Comparison of ENCODE assay signal across 12 cellular contexts in the genomic region with DNA sequence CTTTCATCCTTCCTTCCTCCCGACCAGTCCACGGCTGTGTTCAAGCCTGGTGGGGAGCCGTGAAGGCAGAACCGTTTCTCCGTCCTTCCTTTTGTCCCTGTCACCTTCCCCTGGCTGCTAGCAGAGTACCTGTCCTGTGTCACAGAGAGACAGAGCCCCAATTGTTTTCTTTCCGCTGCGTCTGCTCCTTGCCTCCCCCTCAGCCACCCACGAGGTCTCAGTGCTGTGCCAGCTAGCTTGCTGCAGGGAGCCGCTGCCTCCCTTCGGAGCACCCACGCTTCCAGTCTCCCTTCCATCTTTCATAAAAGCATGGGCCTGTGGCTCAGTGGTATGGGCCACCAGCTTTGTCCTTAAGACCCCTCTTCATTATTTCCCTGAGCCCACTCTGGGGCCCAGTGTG.
DNase-seq lines count a peak whose midpoint lies in the region; ATAC-seq, FAIRE-seq and TF ChIP-seq lines count a peak whose summit lies in the region.
"Had no signal": no experiment of that assay in that cellular context is flagged by ENCODE, and none has a peak within 500 bp of the region (broad histone marks: within the 10 kb centered on the region; RNA-seq: fewer than 3 reads in every experiment).

No MANE protein-coding gene starts in this region.

- no peaks in the 10 kb centered on the region for H3K36me3 Mint-ChIP-seq in stimulated activated naive CD8-positive, alpha-beta T cell treated with anti-CD3 and anti-CD28 coated beads, Interleukin-15, Interleukin-2, amounts not matched to agents 100 ng/mL and 50 ng/mL, for 24 hours (ENCODE audit: low read depth)

- peaks cover 6 to 8% of the 10 kb centered on the region in 2 donors for H3K4me1 ChIP-seq in small intestine (ENCODE audit: control insufficient read depth in 2 of 2, insufficient read depth in 1 of 2, low read depth in 1 of 2, low read length in 1 of 2)
- peaks cover 6 to 86% (median 36%) of the 10 kb centered on the region in 3 donors for H3K4me1 ChIP-seq in gastroesophageal sphincter

- FAIRE-seq in frontal cortex (lab: Jason Lieb, UNC) (no peak), small intestine (lab: Jason Lieb, UNC) (no peak)
- FAIRE-seq: HepG2, islet of Langerhans had no signal

- TF ChIP-seq POLR2A in gastroesophageal sphincter (IDR thresholded peaks at IDR 0.05), result no peak

- TF ChIP-seq CTCF in gastroesophageal sphincter (IDR thresholded peaks at IDR 0.05), result no peak

- H3K27me3 ChIP-seq in small intestine (ENCODE audit: control insufficient read depth in 2 of 2, insufficient read depth in 2 of 2, low read length in 2 of 2) (no peaks in the 10 kb centered on the region), gastroesophageal sphincter (no peaks in the 10 kb centered on the region)

- TF ChIP-seq EP300 in gastroesophageal sphincter (IDR thresholded peaks at IDR 0.05), result no peak

- H3K27me3 Mint-ChIP-seq in stimulated activated naive CD8-positive, alpha-beta T cell treated with anti-CD3 and anti-CD28 coated beads, Interleukin-15, Interleukin-2, amounts not matched to agents 100 ng/mL and 50 ng/mL, for 24 hours, result no peaks in the 10 kb centered on the region

- H3K27ac Mint-ChIP-seq in stimulated activated naive CD8-positive, alpha-beta T cell treated with anti-CD3 and anti-CD28 coated beads, Interleukin-15, Interleukin-2, amounts not matched to agents 100 ng/mL and 50 ng/mL, for 24 hours, result peak overlapping the region; percentile 31

- H3K36me3 ChIP-seq in small intestine (ENCODE audit: control insufficient read depth in 2 of 2, insufficient read depth in 2 of 2, low read length in 2 of 2) (peaks cover 0 to 3% of the 10 kb centered on the region in 2 donors), gastroesophageal sphincter (peaks cover 0 to 8% of the 10 kb centered on the region in 2 donors)

- no peaks in the 10 kb centered on the region for H3K9me3 Mint-ChIP-seq in stimulated activated naive CD8-positive, alpha-beta T cell treated with anti-CD3 and anti-CD28 coated beads, Interleukin-15, Interleukin-2, amounts not matched to agents 100 ng/mL and 50 ng/mL, for 24 hours

- H3K27ac ChIP-seq in small intestine (ENCODE audit: low read depth in 1 of 2, low read length in 1 of 2) (no peak overlapping the region), gastroesophageal sphincter (peak overlapping the region in 1 of 4 donors; percentile 0)
- H3K27ac ChIP-seq: VCaP had no signal

- no peak overlapping the region for H3K4me3 Mint-ChIP-seq in stimulated activated naive CD8-positive, alpha-beta T cell treated with anti-CD3 and anti-CD28 coated beads, Interleukin-15, Interleukin-2, amounts not matched to agents 100 ng/mL and 50 ng/mL, for 24 hours

- DNase-seq in stimulated activated naive CD8-positive, alpha-beta T cell treated with anti-CD3 and anti-CD28 coated beads, Interleukin-15, Interleukin-2, amounts not matched to agents 100 U/mL and 50 U/mL, for 24 hours, result no peak
- peak; percentile 27 to 68 for DNase-seq in frontal cortex (ENCODE audit: low spot score in 2 of 2)
- peak; percentile 61 for DNase-seq in occipital lobe (lab: John Stamatoyannopoulos, UW)
- no peak for DNase-seq in small intestine
- DNase-seq in islet precursor cell, result no peak
- DNase-seq: activated CD8-positive, alpha-beta memory T cell treated with anti-CD3 and anti-CD28 coated beads, Interleukin-2, amount 50 U/mL, for 4 hours had no signal

- peaks cover 37% of the 10 kb centered on the region for H3K4me1 Mint-ChIP-seq in stimulated activated naive CD8-positive, alpha-beta T cell treated with anti-CD3 and anti-CD28 coated beads, Interleukin-15, Interleukin-2, amounts not matched to agents 100 ng/mL and 50 ng/mL, for 24 hours (ENCODE audit: low read depth)

- no peak for ATAC-seq in stimulated activated naive CD8-positive, alpha-beta T cell treated with anti-CD3 and anti-CD28 coated beads, Interleukin-15, Interleukin-2, amounts not matched to agents 100 U/mL and 50 U/mL, for 24 hours
- no peak for ATAC-seq in HG03095 (IDR thresholded peaks at IDR 0.05; ENCODE audit: unreplicated experiment)
- no peak for ATAC-seq in gastroesophageal sphincter
- ATAC-seq: HepG2 had no signal

- 81 to 92% (median 90%) methylated on average over 11 of the region's 11 CpGs for WGBS in small intestine, 3 donors
- WGBS in gastroesophageal sphincter (ENCODE audit: low coverage in 1 of 2), 2 donors, result 56% methylated on average over 6 of the region's 11 CpGs; no CpG with 5 or more reads in 1 of the 2 donors

- H3K4me3 ChIP-seq in small intestine (ENCODE audit: low read depth in 1 of 2, low read length in 2 of 2) (no peak overlapping the region), gastroesophageal sphincter (no peak overlapping the region)

- H3K9me3 ChIP-seq in small intestine (ENCODE audit: control insufficient read depth, low read depth) (no peaks in the 10 kb centered on the region), gastroesophageal sphincter (no peaks in the 10 kb centered on the region)

Comparison
In these comparisons a context has a peak if more than half of its experiments do, and no peak if none do; other contexts are left out.
1. DNase-seq: peak in frontal cortex (2 of 2) and occipital lobe (single experiment); none in stimulated activated naive CD8-positive, alpha-beta T cell treated with anti-CD3 and anti-CD28 coated beads, Interleukin-15, Interleukin-2, amounts not matched to agents 100 U/mL and 50 U/mL, for 24 hours (single experiment), small intestine (single experiment) and islet precursor cell (single experiment).